ENCODE assay signal across 8 cellular contexts in genomic region chr12:109387425-109388166, GRCh38.
DNase-seq lines count a peak whose midpoint lies in the region; ATAC-seq, FAIRE-seq and TF ChIP-seq lines count a peak whose summit lies in the region.

No MANE protein-coding gene starts in this region.

- in situ Hi-C loops in GM13977 (cut with MboI; ENCODE audit: low pct_unique_long_range_greater_than_20kb, low sequenced_read_pairs, unreplicated experiment): loop anchor here (10.0 to 25.0 kb wide), 2 partner anchors 123 to 275 kb away; partner anchors contain the start of gene ACACB

- H3K4me3 ChIP-seq in AG04449 (ENCODE audit: low read depth, low read length) (no peak overlapping the region), choroid plexus epithelial cell (ENCODE audit: low read depth, low read length) (no peak overlapping the region)

- no peak for TF ChIP-seq POLR2A in H54 (IDR thresholded peaks at IDR 0.05; ENCODE audit: low read depth, low read length)

- no peak overlapping the region for H3K4me3 Mint-ChIP-seq in nephron progenitor cell

- no peaks in the 10 kb centered on the region for H3K36me3 Mint-ChIP-seq in nephron progenitor cell (ENCODE audit: low read depth)

- H3K9me3 Mint-ChIP-seq in nephron progenitor cell: peaks cover 19% of the 10 kb centered on the region

- ATAC-seq in GM18907 (IDR thresholded peaks at IDR 0.05; ENCODE audit: unreplicated experiment): no peak

- H3K27me3 Mint-ChIP-seq in nephron progenitor cell (ENCODE audit: low read depth, poor library complexity): peaks cover 36% of the 10 kb centered on the region

- no peaks in the 10 kb centered on the region for H3K4me1 Mint-ChIP-seq in nephron progenitor cell

- TF ChIP-seq CTCF in AG04449 (IDR thresholded peaks at IDR 0.05; ENCODE audit: insufficient read depth, low read length, missing control alignments) (peak; percentile 39), GM13977 (IDR thresholded peaks at IDR 0.05; ENCODE audit: extremely low read depth, insufficient read depth, missing control alignments) (peak; percentile 46), choroid plexus epithelial cell (conservative IDR thresholded peaks at IDR 0.05; ENCODE audit: low read depth, low read length) (peak; percentile 48), nephron progenitor cell (IDR thresholded peaks at IDR 0.05) (peak; percentile 46)

- POLR2A ChIA-PET in AG04449 (lab: Yijun Ruan, JAX): no interaction called here

- DNase-seq in AG04449 (ENCODE audit: low read depth, low spot score) (no peak), GM13977 (ENCODE audit: low spot score) (no peak), NCI-H748 treated with DMSO at 0.1 percent for 48 hours (lab: John Stamatoyannopoulos, UW) (peak; percentile 21), choroid plexus epithelial cell (ENCODE audit: low read depth) (peak; percentile 44), nephron progenitor cell (no peak), germinal center (ENCODE audit: low spot score) (no peak), H54 (ENCODE audit: insufficient read length, low spot score) (no peak)

- CTCF ChIA-PET in AG04449 (lab: Yijun Ruan, JAX): interaction anchor here (0.6 to 3.9 kb wide), 19 partner anchors 8 to 301 kb away, joined by 3 to 26 read pairs (median 5); partner anchors contain the start of genes ACACB and ALKBH2

- FAIRE-seq in H54 (lab: Jason Lieb, UNC): no peak

- no peak overlapping the region for H3K27ac Mint-ChIP-seq in nephron progenitor cell

Comparison
In these comparisons a context has a peak if more than half of its experiments do, and no peak if none do; other contexts are left out.
1. DNase-seq: peak in NCI-H748 treated with DMSO at 0.1 percent for 48 hours (single experiment) and choroid plexus epithelial cell (single experiment); none in AG04449 (single experiment), GM13977 (single experiment), nephron progenitor cell (single experiment), germinal center (single experiment) and H54 (single experiment).
2. Peak in every context shown above with its lines, with median percentiles within 50 percentile points of each other: CTCF ChIP-seq.